In the genomic region with DNA sequence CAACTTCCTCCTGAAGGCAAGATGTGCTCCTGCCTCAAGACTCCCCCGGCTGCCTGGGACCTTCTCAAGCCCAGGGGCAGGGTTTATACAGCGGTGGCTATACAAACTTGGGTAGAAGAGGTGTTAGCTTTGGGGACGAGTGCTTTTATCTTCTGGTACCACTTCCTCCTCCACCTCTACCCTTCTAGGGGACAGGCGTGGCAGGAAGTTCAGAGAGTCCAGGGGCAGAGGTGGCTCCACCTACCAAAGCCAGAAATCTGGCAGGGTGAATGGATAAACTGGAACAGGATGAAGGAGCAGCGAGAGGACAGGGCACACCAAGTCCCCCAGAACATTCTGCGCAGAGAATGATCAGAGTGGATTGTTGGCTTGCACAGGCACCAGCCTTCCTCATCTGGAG, we compare ENCODE assay signal across 23 cellular contexts. TPM values are rescaled to one million over a fixed set of nuclear protein-coding genes. Genes with fewer than 3 reads are reported as not detected.
DNase-seq lines count a peak whose midpoint lies in the region; ATAC-seq and TF ChIP-seq lines count a peak whose summit lies in the region.
"Had no signal": no experiment of that assay in that cellular context is flagged by ENCODE, and none has a peak within 500 bp of the region (broad histone marks: within the 10 kb centered on the region; RNA-seq: fewer than 3 reads in every experiment).

No MANE protein-coding gene starts in this region.

- TF ChIP-seq CTCF in natural killer cell (IDR thresholded peaks at IDR 0.05) (no peak), gastrocnemius medialis (IDR thresholded peaks at IDR 0.05 in 4 of 5, conservative IDR thresholded peaks at IDR 0.05 in 1 of 5) (no peak)

- H3K4me1 Mint-ChIP-seq in activated CD4-positive, alpha-beta T cell treated with anti-CD3 and anti-CD28 coated beads for 36 hours = peaks cover 4% of the 10 kb centered on the region
- peaks cover 20% of the 10 kb centered on the region for H3K4me1 Mint-ChIP-seq in central memory CD8-positive, alpha-beta T cell
- peaks cover 25 to 31% of the 10 kb centered on the region in 2 donors for H3K4me1 Mint-ChIP-seq in natural killer cell

- no peak overlapping the region for H3K4me3 Mint-ChIP-seq in activated CD4-positive, alpha-beta T cell treated with anti-CD3 and anti-CD28 coated beads for 36 hours
- H3K4me3 Mint-ChIP-seq in central memory CD8-positive, alpha-beta T cell = no peak overlapping the region
- H3K4me3 Mint-ChIP-seq in natural killer cell = no peak overlapping the region
- H3K4me3 Mint-ChIP-seq: activated naive CD4-positive, alpha-beta T cell treated with anti-CD3 and anti-CD28 coated beads, Interleukin-2, amount 50 U/mL, for 24 hours; brain; nephron had no signal

- TF ChIP-seq POLR2A in gastrocnemius medialis (IDR thresholded peaks at IDR 0.05) = no peak

- intact Hi-C loops in activated CD4-positive, alpha-beta T cell treated with anti-CD3 and anti-CD28 coated beads for 36 hours (cut with DNase I, micrococcal nuclease) = no loop called here
- intact Hi-C loops in natural killer cell (cut with micrococcal nuclease) (no loop called here), gastrocnemius medialis (cut with DNase I; ENCODE audit: low total_unique reads) (no loop called here)

- in situ Hi-C loops in gastrocnemius medialis (cut with MboI; ENCODE audit: low sequenced_read_pairs in 4 of 4) = no loop called here

- H3K27me3 ChIP-seq in gastrocnemius medialis = no peaks in the 10 kb centered on the region
- H3K27me3 ChIP-seq: BLaER1 had no signal

- no peaks in the 10 kb centered on the region for H3K9me3 Mint-ChIP-seq in activated CD4-positive, alpha-beta T cell treated with anti-CD3 and anti-CD28 coated beads for 36 hours (ENCODE audit: low read depth)
- no peaks in the 10 kb centered on the region for H3K9me3 Mint-ChIP-seq in central memory CD8-positive, alpha-beta T cell
- no peaks in the 10 kb centered on the region for H3K9me3 Mint-ChIP-seq in natural killer cell
- H3K9me3 Mint-ChIP-seq: activated naive CD4-positive, alpha-beta T cell treated with anti-CD3 and anti-CD28 coated beads, Interleukin-2, amount 50 U/mL, for 24 hours; brain; nephron had no signal

- H3K27me3 Mint-ChIP-seq in activated CD4-positive, alpha-beta T cell treated with anti-CD3 and anti-CD28 coated beads for 36 hours = no peaks in the 10 kb centered on the region
- no peaks in the 10 kb centered on the region for H3K27me3 Mint-ChIP-seq in central memory CD8-positive, alpha-beta T cell
- no peaks in the 10 kb centered on the region for H3K27me3 Mint-ChIP-seq in natural killer cell (ENCODE audit: low read depth in 2 of 2)
- H3K27me3 Mint-ChIP-seq: activated naive CD4-positive, alpha-beta T cell treated with anti-CD3 and anti-CD28 coated beads, Interleukin-2, amount 50 U/mL, for 24 hours; progenitor cell of endocrine pancreas had no signal

- no peaks in the 10 kb centered on the region for H3K36me3 ChIP-seq in gastrocnemius medialis

- DNase-seq in activated CD4-positive, alpha-beta T cell treated with anti-CD3 and anti-CD28 coated beads for 36 hours = no peak
- no peak for DNase-seq in activated CD4-positive, alpha-beta T cell treated with anti-CD3 and anti-CD28 coated beads, Interleukin-2, amount 50 U/mL, for 48 hours
- DNase-seq in Kasumi-1 (lab: John Stamatoyannopoulos, UW) (peak; percentile 17 to 23), natural killer cell (no peak), NCI-H1048 (lab: John Stamatoyannopoulos, UW) (no peak), NCI-H1092 treated with DMSO at 0.1 percent for 48 hours (lab: John Stamatoyannopoulos, UW) (no peak), gastrocnemius medialis (no peak)
- DNase-seq in central memory CD8-positive, alpha-beta T cell (ENCODE audit: low spot score in 2 of 2) = peak in 1 of 2 donors; percentile 22
- DNase-seq: activated CD4-positive, alpha-beta T cell treated with anti-CD3 and anti-CD28 coated beads for 48 hours; activated T-cell treated with anti-CD3 and anti-CD28 coated beads for 4 hours; lower lobe of right lung; NCI-H1092; NCI-H2081; NCI-H446 treated with DMSO at 0.1 percent for 48 hours; stimulated activated CD4-positive, alpha-beta T cell treated with anti-CD3 and anti-CD28 coated beads, Interleukin-2, amount 100 ng/mL, for 48 hours had no signal

- no peak overlapping the region for H3K27ac Mint-ChIP-seq in activated CD4-positive, alpha-beta T cell treated with anti-CD3 and anti-CD28 coated beads for 36 hours
- H3K27ac Mint-ChIP-seq in central memory CD8-positive, alpha-beta T cell (ENCODE audit: low read depth) = peak overlapping the region; percentile 63
- H3K27ac Mint-ChIP-seq in natural killer cell = peak overlapping the region; percentile 77 to 86
- H3K27ac Mint-ChIP-seq: activated naive CD4-positive, alpha-beta T cell treated with anti-CD3 and anti-CD28 coated beads, Interleukin-2, amount 50 U/mL, for 24 hours; brain; nephron; progenitor cell of endocrine pancreas had no signal

- no peak overlapping the region for H3K4me3 ChIP-seq in gastrocnemius medialis
- H3K4me3 ChIP-seq: BLaER1, coronary artery, lower lobe of right lung, skin epidermis had no signal

- no peaks in the 10 kb centered on the region for H3K4me1 ChIP-seq in gastrocnemius medialis
- H3K4me1 ChIP-seq: lower lobe of right lung had no signal

- POLR2A ChIA-PET in activated CD4-positive, alpha-beta T cell treated with anti-CD3 and anti-CD28 coated beads for 36 hours (lab: Charles Lee) = no interaction called here

- H3K9me3 ChIP-seq in gastrocnemius medialis = no peaks in the 10 kb centered on the region
- H3K9me3 ChIP-seq: BLaER1, lower lobe of right lung had no signal

- no peaks in the 10 kb centered on the region for H3K36me3 Mint-ChIP-seq in activated CD4-positive, alpha-beta T cell treated with anti-CD3 and anti-CD28 coated beads for 36 hours (ENCODE audit: low read depth)
- peaks cover 17% of the 10 kb centered on the region for H3K36me3 Mint-ChIP-seq in central memory CD8-positive, alpha-beta T cell (ENCODE audit: insufficient read depth)
- H3K36me3 Mint-ChIP-seq in natural killer cell = peaks cover 8% of the 10 kb centered on the region
- H3K36me3 Mint-ChIP-seq: activated naive CD4-positive, alpha-beta T cell treated with anti-CD3 and anti-CD28 coated beads, Interleukin-2, amount 50 U/mL, for 24 hours; brain had no signal

- ATAC-seq in activated CD4-positive, alpha-beta T cell treated with anti-CD3 and anti-CD28 coated beads for 36 hours = peak; percentile 30
- ATAC-seq in central memory CD8-positive, alpha-beta T cell (replicated peaks; ENCODE audit: extremely low read depth, poor library complexity, severe bottlenecking) = peak; percentile 84
- ATAC-seq in natural killer cell = peak; percentile 75 to 92 (median 82)
- no peak for ATAC-seq in gastrocnemius medialis
- ATAC-seq: lower lobe of right lung had no signal

- no peak overlapping the region for H3K27ac ChIP-seq in gastrocnemius medialis
- H3K27ac ChIP-seq: BLaER1, coronary artery, KMS-11, lower lobe of right lung, skin epidermis had no signal

- CTCF ChIA-PET in activated CD4-positive, alpha-beta T cell treated with anti-CD3 and anti-CD28 coated beads for 36 hours (lab: Charles Lee) = interaction anchor here (0.6 kb wide), 1 partner anchor 219 kb away, joined by 3 read pairs; no protein-coding TSS in a partner anchor

RNA-seq across cellular contexts. Expression of a gene that starts 24.0 kb away (rescaled TPM):
- 10 to 100 TPM; 45.3 to 70.2 TPM for total RNA-seq in activated CD4-positive, alpha-beta T cell treated with anti-CD3 and anti-CD28 coated beads for 36 hours
- total RNA-seq in natural killer cell (100 to 1,000 TPM; 113 to 119 (median 117) TPM), gastrocnemius medialis (10 to 100 TPM; 27.5 to 32.4 (median 31.0) TPM)

Comparison
In these comparisons a context has a peak if more than half of its experiments do, and no peak if none do; other contexts are left out.
1. ATAC-seq: peak in activated CD4-positive, alpha-beta T cell treated with anti-CD3 and anti-CD28 coated beads for 36 hours (single experiment), central memory CD8-positive, alpha-beta T cell (single experiment) and natural killer cell (3 of 3); none in gastrocnemius medialis (0 of 2).
2. DNase-seq: peak in Kasumi-1 (2 of 2); none in activated CD4-positive, alpha-beta T cell treated with anti-CD3 and anti-CD28 coated beads for 36 hours (single experiment), activated CD4-positive, alpha-beta T cell treated with anti-CD3 and anti-CD28 coated beads, Interleukin-2, amount 50 U/mL, for 48 hours (0 of 2), natural killer cell (single experiment), NCI-H1048 (single experiment), NCI-H1092 treated with DMSO at 0.1 percent for 48 hours (single experiment) and gastrocnemius medialis (0 of 2).